8 cellular contexts compared by ENCODE assay signal in genomic region chr12:111600296-111600562, GRCh38. TPM values are rescaled to one million over a fixed set of nuclear protein-coding genes. Genes with fewer than 3 reads are reported as not detected.
DNase-seq lines count a peak whose midpoint lies in the region; ATAC-seq, FAIRE-seq and TF ChIP-seq lines count a peak whose summit lies in the region.

No MANE protein-coding gene starts in this region.

- 1 to 2% methylated on average over 2 of the region's 2 CpGs for WGBS in pancreas, 2 donors

- H3K9ac ChIP-seq in DND-41 (ENCODE audit: low read depth, low read length), result peak overlapping the region; percentile 62

- H3K4me2 ChIP-seq in DND-41 (ENCODE audit: insufficient read depth, low read length), result peak overlapping the region; percentile 87

- peaks cover 30% of the 10 kb centered on the region for H3K4me1 ChIP-seq in DND-41 (ENCODE audit: insufficient read depth, low read length)
- peaks cover 9 to 15% (median 10%) of the 10 kb centered on the region in 3 donors for H3K4me1 ChIP-seq in pancreas

- H4K20me1 ChIP-seq in DND-41 (ENCODE audit: insufficient read depth, low read length), result peaks cover 29% of the 10 kb centered on the region

- peak overlapping the region; percentile 82 for H2AFZ ChIP-seq in DND-41 (ENCODE audit: low read depth, low read length)

- H3K9me3 ChIP-seq in DND-41 (ENCODE audit: insufficient read depth, low read length, severe bottlenecking) (no peaks in the 10 kb centered on the region), pancreas (no peaks in the 10 kb centered on the region)

- POLR2A ChIA-PET in RWPE1 (lab: Yijun Ruan, JAX; ENCODE audit: low non-redundant PET), result no interaction called here

- ATAC-seq in DND-41 (ENCODE audit: insufficient read depth, low read depth) (no peak), pancreas (no peak), omental fat pad (ENCODE audit: low FRiP score) (no peak), HG03520 (IDR thresholded peaks at IDR 0.05; ENCODE audit: unreplicated experiment) (no peak)

- peaks cover 41% of the 10 kb centered on the region for H3K79me2 ChIP-seq in DND-41 (ENCODE audit: insufficient read depth, low read length)

- DNase-seq in DND-41 (no peak), RWPE1 (ENCODE audit: low spot score) (no peak), epithelial cell of prostate (ENCODE audit: low read depth, low spot score) (no peak), pancreas (no peak), omental fat pad (ENCODE audit: low spot score) (no peak), DMS114 treated with DMSO at 0.1 percent for 48 hours (lab: John Stamatoyannopoulos, UW; ENCODE audit: unreplicated experiment) (no peak)
- DNase-seq in activated CD4-positive, alpha-beta T cell treated with anti-CD3 and anti-CD28 coated beads for 4 hours, result no peak

- H3K36me3 ChIP-seq in DND-41 (ENCODE audit: insufficient read depth, low read length) (peaks cover 2% of the 10 kb centered on the region; the same call in 1 of the 2 replicates), pancreas (no peaks in the 10 kb centered on the region)

- H3K27me3 ChIP-seq in DND-41 (ENCODE audit: insufficient read depth, low read length, poor library complexity), result no peaks in the 10 kb centered on the region
- no peaks in the 10 kb centered on the region for H3K27me3 ChIP-seq in pancreas

- CTCF ChIA-PET in RWPE1 (lab: Yijun Ruan, JAX), result no interaction called here

- H3K4me3 ChIP-seq in DND-41 (ENCODE audit: low read depth in 1 of 2, low read length in 2 of 2) (peak overlapping the region; percentile 23 to 98; a peak in 3 of 4 replicates), pancreas (peak overlapping the region in 2 of 4 donors; percentile 92 to 98)

- peak overlapping the region; percentile 98 for H3K27ac ChIP-seq in DND-41 (ENCODE audit: low read length)
- H3K27ac ChIP-seq in RWPE1, result peak overlapping the region; percentile 97
- peak overlapping the region; percentile 95 for H3K27ac ChIP-seq in epithelial cell of prostate
- H3K27ac ChIP-seq in pancreas, result peak overlapping the region; percentile 89 to 94 (median 92)

- intact Hi-C loops in pancreas (cut with DNase I), result no loop called here

- TF ChIP-seq CTCF in DND-41 (IDR thresholded peaks at IDR 0.05; ENCODE audit: borderline replicate concordance, extremely low read depth, low read length, poor library complexity, severe bottlenecking) (no peak), RWPE1 (conservative IDR thresholded peaks at IDR 0.05; ENCODE audit: low read depth) (no peak), pancreas (IDR thresholded peaks at IDR 0.05) (no peak), omental fat pad (IDR thresholded peaks at IDR 0.05) (no peak)

- no peak for FAIRE-seq in pancreas (lab: Jason Lieb, UNC)

RNA-seq across cellular contexts. Expression of gene ATXN2, which starts 1.1 kb away (rescaled TPM):
- 10 to 100 TPM; 12.9 to 25.7 (median 17.6) TPM for total RNA-seq in pancreas
- 10 to 100 TPM; 20.8 to 28.2 TPM for polyA plus RNA-seq in pancreas
- total RNA-seq in omental fat pad, result 10 to 100 TPM; 35.1 to 70.0 (median 55.4) TPM
